7 cellular contexts compared by ENCODE assay signal in the genomic region with DNA sequence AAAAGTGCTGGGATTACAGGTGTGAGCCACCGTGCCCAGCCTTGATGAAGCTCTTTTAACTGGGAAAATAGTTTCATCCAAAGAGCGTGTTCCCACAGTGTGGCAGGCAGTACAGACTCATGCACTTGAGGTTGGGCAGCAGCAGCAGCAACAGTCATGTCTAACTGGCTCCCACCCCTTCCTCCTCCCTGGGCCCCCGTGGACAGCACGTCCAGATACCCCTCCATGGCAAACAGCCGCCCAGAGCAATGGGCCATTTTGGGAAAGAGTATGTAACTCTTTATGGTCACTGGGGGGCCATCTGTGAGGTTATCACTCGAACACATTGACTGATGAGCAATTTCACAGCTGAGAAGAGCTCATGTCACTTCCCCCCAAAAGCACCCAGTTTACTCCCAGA.
"Had no signal": no experiment of that assay in that cellular context is flagged by ENCODE, and none has a peak within 500 bp of the region (broad histone marks: within the 10 kb centered on the region; RNA-seq: fewer than 3 reads in every experiment).

No MANE protein-coding gene starts in this region.

- FAIRE-seq: HepG2, HTR-8/SVneo, K562 had no signal

- DNase-seq: IMR-90, KBM-7, KG1 had no signal

- H3K4me3 ChIP-seq: K562 had no signal

- ATAC-seq: HepG2, K562 had no signal

- H3K27ac ChIP-seq: HL-60 had no signal
